ENCODE assay signal across 1 cellular context in genomic region chr18:69980982-69981804, GRCh38.
TF ChIP-seq lines count a peak whose summit lies in the region.

No MANE protein-coding gene starts in this region.

TF ChIP-seq in GM12878, 131 proteins besides CTCF, POLR2A, EP300 and RAD21 (continued from another document):
- TF ChIP-seq ZNF687 (IDR thresholded peaks at IDR 0.05): no peak
- TF ChIP-seq RELB (IDR thresholded peaks at IDR 0.05; ENCODE audit: low read depth): no peak
- no peak for TF ChIP-seq ATF7 (IDR thresholded peaks at IDR 0.05; ENCODE audit: low read depth)
